In the genomic region with DNA sequence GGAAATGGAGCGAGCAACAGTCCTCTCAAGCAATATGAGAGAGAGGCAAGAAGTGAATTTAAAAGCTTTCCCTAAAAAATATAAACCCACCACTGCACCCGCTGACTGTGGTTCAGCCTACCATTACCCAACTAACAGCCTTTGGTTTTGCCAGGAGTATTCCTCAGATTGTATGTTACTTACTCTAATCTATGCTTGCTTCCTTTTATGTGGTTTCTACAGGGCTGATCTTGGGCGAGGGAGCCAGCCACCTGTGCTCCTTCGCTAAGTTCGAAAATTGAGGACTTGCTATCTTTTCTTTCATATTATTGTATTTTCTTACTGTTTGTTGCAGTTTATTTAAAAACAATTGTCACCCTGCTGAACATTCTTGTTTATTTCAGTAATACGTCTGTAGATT, we compare ENCODE assay signal across 35 cellular contexts.
"Had no signal": no experiment of that assay in that cellular context is flagged by ENCODE, and none has a peak within 500 bp of the region (broad histone marks: within the 10 kb centered on the region; RNA-seq: fewer than 3 reads in every experiment).

No MANE protein-coding gene starts in this region.

- H3K27me3 ChIP-seq: MG63 had no signal

- H3K9me3 ChIP-seq: MG63 had no signal

- DNase-seq: Karpas-422, Kasumi-1, MG63, MM.1S, MV-4-11, NCI-H1048, NCI-H1092, NCI-H1092 treated with DMSO at 0.1 percent for 48 hours, NCI-H1105, NCI-H1105 treated with DMSO at 0.1 percent for 48 hours, NCI-H1417, NCI-H1417 treated with DMSO at 0.1 percent for 48 hours, NCI-H1436, NCI-H1436 treated with DMSO at 0.1 percent for 48 hours, NCI-H146, NCI-H1694, NCI-H1694 treated with DMSO at 0.1 percent for 48 hours, NCI-H187, NCI-H187 treated with DMSO at 0.1 percent for 48 hours, NCI-H1930, NCI-H2029, NCI-H2029 treated with DMSO at 0.1 percent for 48 hours, NCI-H2081, NCI-H2081 treated with DMSO at 0.1 percent for 48 hours, NCI-H2107, NCI-H2171, NCI-H2227 treated with DMSO at 0.1 percent for 48 hours, NCI-H226, NCI-H345, NCI-H446, NCI-H446 treated with DMSO at 0.1 percent for 48 hours, NCI-H510A, NCI-H510A treated with DMSO at 0.1 percent for 48 hours, NCI-H524, NCI-H524 treated with DMSO at 0.1 percent for 48 hours had no signal

- H3K4me3 ChIP-seq: MG63 had no signal

- H3K36me3 ChIP-seq: MG63 had no signal
